Comparison of ENCODE assay signal across 19 cellular contexts in genomic region chr4:38101563-38101962, GRCh38.
DNase-seq lines count a peak whose midpoint lies in the region; ATAC-seq and TF ChIP-seq lines count a peak whose summit lies in the region.
"Had no signal": no experiment of that assay in that cellular context is flagged by ENCODE, and none has a peak within 500 bp of the region (broad histone marks: within the 10 kb centered on the region; RNA-seq: fewer than 3 reads in every experiment).

No MANE protein-coding gene starts in this region.

- H3K9me3 Mint-ChIP-seq in CD8-positive, alpha-beta T cell, result no peaks in the 10 kb centered on the region
- H3K9me3 Mint-ChIP-seq in endodermal cell, result no peaks in the 10 kb centered on the region
- H3K9me3 Mint-ChIP-seq in osteocyte (ENCODE audit: unreplicated experiment), result no peaks in the 10 kb centered on the region
- no peaks in the 10 kb centered on the region for H3K9me3 Mint-ChIP-seq in activated CD4-positive, alpha-beta memory T cell treated with anti-CD3 and anti-CD28 coated beads, Interleukin-2, amount 10 ng/mL, durations not matched to agents 7 days and 5 days
- no peaks in the 10 kb centered on the region for H3K9me3 Mint-ChIP-seq in Calu3 (ENCODE audit: low read depth, unreplicated experiment)
- no peaks in the 10 kb centered on the region for H3K9me3 Mint-ChIP-seq in activated naive CD4-positive, alpha-beta T cell treated with anti-CD3 and anti-CD28 coated beads, Interleukin-2, amount 50 U/mL, for 72 hours
- H3K9me3 Mint-ChIP-seq: activated CD4-positive, alpha-beta T cell treated with anti-CD3 and anti-CD28 coated beads, Interleukin-2, amount 10 ng/mL, durations not matched to agents 24 days and 14 days; activated T-cell treated with anti-CD3 and anti-CD28 coated beads, Interleukin-2, amount 50 U/mL, for 72 hours; naive B cell; stimulated activated naive CD8-positive, alpha-beta T cell treated with anti-CD3 and anti-CD28 coated beads, Interleukin-15, amount 100 ng/mL, for 72 hours had no signal

- no peak overlapping the region for H3K4me3 ChIP-seq in CD8-positive, alpha-beta T cell (ENCODE audit: low read depth, low read length)
- no peak overlapping the region for H3K4me3 ChIP-seq in endodermal cell (ENCODE audit: low read length)
- H3K4me3 ChIP-seq: BLaER1, psoas muscle, SJCRH30 had no signal

- BruUV-seq in Calu3 (replicated peaks; lab: Mats Ljungman, UMichigan), result no TSS peak

- DNase-seq in CD8-positive, alpha-beta T cell, result no peak
- DNase-seq in RPMI7951 (ENCODE audit: low read depth) (peak; percentile 93), endodermal cell (no peak), osteocyte (ENCODE audit: extremely low spot score, unreplicated experiment) (no peak), Calu3 (no peak)
- DNase-seq in activated CD4-positive, alpha-beta memory T cell treated with anti-CD3 and anti-CD28 coated beads, Interleukin-2, amount 10 ng/mL, durations not matched to agents 7 days and 5 days, result no peak
- no peak for DNase-seq in activated naive CD4-positive, alpha-beta T cell treated with anti-CD3 and anti-CD28 coated beads, Interleukin-2, amount 50 U/mL, for 72 hours (ENCODE audit: low spot score in 2 of 2)
- DNase-seq: activated CD4-positive, alpha-beta T cell treated with anti-CD3 and anti-CD28 coated beads, Interleukin-2, amount 10 ng/mL, durations not matched to agents 24 days and 14 days; activated T-cell treated with anti-CD3 and anti-CD28 coated beads, Interleukin-2, amount 50 U/mL, for 72 hours; anterior cingulate cortex; DMS53; left ventricle myocardium superior; naive B cell; NCI-H187 treated with DMSO at 0.1 percent for 48 hours; psoas muscle; SJCRH30; stimulated activated naive CD8-positive, alpha-beta T cell treated with anti-CD3 and anti-CD28 coated beads, Interleukin-15, amount 100 ng/mL, for 72 hours had no signal

- no peak overlapping the region for H3K4me3 Mint-ChIP-seq in CD8-positive, alpha-beta T cell
- H3K4me3 Mint-ChIP-seq in endodermal cell, result no peak overlapping the region
- H3K4me3 Mint-ChIP-seq in osteocyte (ENCODE audit: unreplicated experiment), result no peak overlapping the region
- no peak overlapping the region for H3K4me3 Mint-ChIP-seq in activated CD4-positive, alpha-beta memory T cell treated with anti-CD3 and anti-CD28 coated beads, Interleukin-2, amount 10 ng/mL, durations not matched to agents 7 days and 5 days
- H3K4me3 Mint-ChIP-seq in Calu3 (ENCODE audit: low read depth, unreplicated experiment), result no peak overlapping the region
- H3K4me3 Mint-ChIP-seq: activated CD4-positive, alpha-beta T cell treated with anti-CD3 and anti-CD28 coated beads, Interleukin-2, amount 10 ng/mL, durations not matched to agents 24 days and 14 days; activated T-cell treated with anti-CD3 and anti-CD28 coated beads, Interleukin-2, amount 50 U/mL, for 72 hours; naive B cell; stimulated activated naive CD8-positive, alpha-beta T cell treated with anti-CD3 and anti-CD28 coated beads, Interleukin-15, amount 100 ng/mL, for 72 hours had no signal

- H3K36me3 ChIP-seq in CD8-positive, alpha-beta T cell (ENCODE audit: insufficient read depth, low read length), result peaks cover 20% of the 10 kb centered on the region
- peaks cover 43% of the 10 kb centered on the region for H3K36me3 ChIP-seq in endodermal cell (ENCODE audit: control insufficient read depth, insufficient read depth, low read length)

- intact Hi-C loops in CD8-positive, alpha-beta T cell (cut with DNase I, micrococcal nuclease), result no loop called here
- intact Hi-C loops in Calu3 (cut with micrococcal nuclease; ENCODE audit: unreplicated experiment), result no loop called here

- WGBS in endodermal cell (ENCODE audit: insufficient coverage in 1 of 2, insufficient read length in 1 of 2), 2 experiments, result 85 to 88% methylated on average over 4 of the region's 4 CpGs

- no peaks in the 10 kb centered on the region for H3K27me3 ChIP-seq in CD8-positive, alpha-beta T cell (ENCODE audit: insufficient read depth, low read length)
- H3K27me3 ChIP-seq in endodermal cell (ENCODE audit: control insufficient read depth, insufficient read depth, low read length, poor library complexity, severe bottlenecking), result no peaks in the 10 kb centered on the region
- H3K27me3 ChIP-seq: BLaER1, SJCRH30 had no signal

- H3K4me1 ChIP-seq in CD8-positive, alpha-beta T cell (ENCODE audit: insufficient read depth, low read length), result no peaks in the 10 kb centered on the region
- no peaks in the 10 kb centered on the region for H3K4me1 ChIP-seq in endodermal cell (ENCODE audit: control insufficient read depth, insufficient read depth, low read length)
- H3K4me1 ChIP-seq: BLaER1, psoas muscle, SJCRH30 had no signal

- no peaks in the 10 kb centered on the region for H3K27me3 Mint-ChIP-seq in CD8-positive, alpha-beta T cell (ENCODE audit: low read depth)
- no peaks in the 10 kb centered on the region for H3K27me3 Mint-ChIP-seq in endodermal cell (ENCODE audit: insufficient read depth)
- H3K27me3 Mint-ChIP-seq in osteocyte (ENCODE audit: unreplicated experiment), result no peaks in the 10 kb centered on the region
- H3K27me3 Mint-ChIP-seq in activated CD4-positive, alpha-beta memory T cell treated with anti-CD3 and anti-CD28 coated beads, Interleukin-2, amount 10 ng/mL, durations not matched to agents 7 days and 5 days, result no peaks in the 10 kb centered on the region
- no peaks in the 10 kb centered on the region for H3K27me3 Mint-ChIP-seq in Calu3 (ENCODE audit: unreplicated experiment)
- H3K27me3 Mint-ChIP-seq: activated CD4-positive, alpha-beta T cell treated with anti-CD3 and anti-CD28 coated beads, Interleukin-2, amount 10 ng/mL, durations not matched to agents 24 days and 14 days; naive B cell; stimulated activated naive CD8-positive, alpha-beta T cell treated with anti-CD3 and anti-CD28 coated beads, Interleukin-15, amount 100 ng/mL, for 72 hours had no signal

- no peak overlapping the region for H3K27ac ChIP-seq in CD8-positive, alpha-beta T cell (ENCODE audit: low read depth, low read length)
- H3K27ac ChIP-seq in endodermal cell (ENCODE audit: low read depth, low read length), result no peak overlapping the region
- H3K27ac ChIP-seq: BLaER1, psoas muscle, SJCRH30 had no signal

- TF ChIP-seq CTCF in CD8-positive, alpha-beta T cell (IDR thresholded peaks at IDR 0.05), result no peak
- no peak for TF ChIP-seq CTCF in endodermal cell (conservative IDR thresholded peaks at IDR 0.05)
- TF ChIP-seq CTCF in osteocyte (IDR thresholded peaks at IDR 0.05), result no peak
- TF ChIP-seq CTCF in Calu3 (IDR thresholded peaks at IDR 0.05; ENCODE audit: unreplicated experiment), result no peak

- H3K4me1 Mint-ChIP-seq in CD8-positive, alpha-beta T cell (ENCODE audit: low read depth), result peaks cover 3% of the 10 kb centered on the region
- no peaks in the 10 kb centered on the region for H3K4me1 Mint-ChIP-seq in endodermal cell
- H3K4me1 Mint-ChIP-seq in osteocyte (ENCODE audit: unreplicated experiment), result peaks cover 45% of the 10 kb centered on the region
- peaks cover 18% of the 10 kb centered on the region for H3K4me1 Mint-ChIP-seq in activated CD4-positive, alpha-beta memory T cell treated with anti-CD3 and anti-CD28 coated beads, Interleukin-2, amount 10 ng/mL, durations not matched to agents 7 days and 5 days
- H3K4me1 Mint-ChIP-seq in Calu3 (ENCODE audit: low read depth, unreplicated experiment), result no peaks in the 10 kb centered on the region
- H3K4me1 Mint-ChIP-seq: naive B cell had no signal

- H3K27ac Mint-ChIP-seq in CD8-positive, alpha-beta T cell, result peak overlapping the region; percentile 10
- peak overlapping the region; percentile 61 for H3K27ac Mint-ChIP-seq in endodermal cell
- H3K27ac Mint-ChIP-seq in osteocyte (ENCODE audit: unreplicated experiment), result peak overlapping the region; percentile 93
- H3K27ac Mint-ChIP-seq in activated CD4-positive, alpha-beta memory T cell treated with anti-CD3 and anti-CD28 coated beads, Interleukin-2, amount 10 ng/mL, durations not matched to agents 7 days and 5 days, result no peak overlapping the region
- no peak overlapping the region for H3K27ac Mint-ChIP-seq in Calu3 (ENCODE audit: unreplicated experiment)
- no peak overlapping the region for H3K27ac Mint-ChIP-seq in activated naive CD4-positive, alpha-beta T cell treated with anti-CD3 and anti-CD28 coated beads, Interleukin-2, amount 50 U/mL, for 72 hours
- H3K27ac Mint-ChIP-seq: activated CD4-positive, alpha-beta T cell treated with anti-CD3 and anti-CD28 coated beads, Interleukin-2, amount 10 ng/mL, durations not matched to agents 24 days and 14 days; activated T-cell treated with anti-CD3 and anti-CD28 coated beads, Interleukin-2, amount 50 U/mL, for 72 hours; stimulated activated naive CD8-positive, alpha-beta T cell treated with anti-CD3 and anti-CD28 coated beads, Interleukin-15, amount 100 ng/mL, for 72 hours had no signal

- peaks cover 87% of the 10 kb centered on the region for H3K36me3 Mint-ChIP-seq in CD8-positive, alpha-beta T cell
- H3K36me3 Mint-ChIP-seq in endodermal cell (ENCODE audit: low read depth) (peaks cover 43% of the 10 kb centered on the region), osteocyte (ENCODE audit: unreplicated experiment) (peaks cover 2% of the 10 kb centered on the region), Calu3 (ENCODE audit: insufficient read depth, unreplicated experiment) (no peaks in the 10 kb centered on the region)
- H3K36me3 Mint-ChIP-seq in activated CD4-positive, alpha-beta memory T cell treated with anti-CD3 and anti-CD28 coated beads, Interleukin-2, amount 10 ng/mL, durations not matched to agents 7 days and 5 days (ENCODE audit: low read depth), result peaks cover 51% of the 10 kb centered on the region
- H3K36me3 Mint-ChIP-seq in activated naive CD4-positive, alpha-beta T cell treated with anti-CD3 and anti-CD28 coated beads, Interleukin-2, amount 50 U/mL, for 72 hours, result no peaks in the 10 kb centered on the region

- no peaks in the 10 kb centered on the region for H3K9me3 ChIP-seq in CD8-positive, alpha-beta T cell (ENCODE audit: low read length)
- H3K9me3 ChIP-seq in endodermal cell (ENCODE audit: control insufficient read depth, low read length), result no peaks in the 10 kb centered on the region
- H3K9me3 ChIP-seq: BLaER1, psoas muscle, SJCRH30 had no signal

- no peak for ATAC-seq in CD8-positive, alpha-beta T cell
- ATAC-seq in GM18870 (IDR thresholded peaks at IDR 0.05; ENCODE audit: unreplicated experiment), result no peak
- no peak for ATAC-seq in activated naive CD4-positive, alpha-beta T cell treated with anti-CD3 and anti-CD28 coated beads, Interleukin-2, amount 50 U/mL, for 72 hours
- ATAC-seq: activated T-cell treated with anti-CD3 and anti-CD28 coated beads, Interleukin-2, amount 50 U/mL, for 72 hours; left ventricle myocardium superior; psoas muscle; stimulated activated naive CD8-positive, alpha-beta T cell treated with anti-CD3 and anti-CD28 coated beads, Interleukin-15, amount 100 ng/mL, for 72 hours had no signal

- CTCF ChIA-PET in CD8-positive, alpha-beta T cell (lab: Charles Lee), result no interaction called here
- CTCF ChIA-PET in activated CD4-positive, alpha-beta memory T cell treated with anti-CD3 and anti-CD28 coated beads, Interleukin-2, amount 10 ng/mL, durations not matched to agents 7 days and 5 days (lab: Charles Lee), result no interaction called here
- CTCF ChIA-PET in Calu3 (lab: Charles Lee), result no interaction called here

- no peak overlapping the region for H3K9ac ChIP-seq in endodermal cell (ENCODE audit: extremely low read depth, low read length, poor library complexity, severe bottlenecking)
- H3K9ac ChIP-seq: BLaER1 had no signal

- POLR2A ChIA-PET in CD8-positive, alpha-beta T cell (lab: Charles Lee), result no interaction called here
- POLR2A ChIA-PET in activated CD4-positive, alpha-beta memory T cell treated with anti-CD3 and anti-CD28 coated beads, Interleukin-2, amount 10 ng/mL, durations not matched to agents 7 days and 5 days (lab: Charles Lee), result interaction anchor here (1.2 kb wide), 1 partner anchor 592 kb away, joined by 3 read pairs; no protein-coding TSS in a partner anchor

Comparison
In these comparisons a context has a peak if more than half of its experiments do, and no peak if none do; other contexts are left out.
1. H3K27ac Mint-ChIP-seq: peak in CD8-positive, alpha-beta T cell (single experiment), endodermal cell (single experiment) and osteocyte (single experiment); none in activated CD4-positive, alpha-beta memory T cell treated with anti-CD3 and anti-CD28 coated beads, Interleukin-2, amount 10 ng/mL, durations not matched to agents 7 days and 5 days (single experiment), Calu3 (single experiment) and activated naive CD4-positive, alpha-beta T cell treated with anti-CD3 and anti-CD28 coated beads, Interleukin-2, amount 50 U/mL, for 72 hours (0 of 2).